In the genomic region with DNA sequence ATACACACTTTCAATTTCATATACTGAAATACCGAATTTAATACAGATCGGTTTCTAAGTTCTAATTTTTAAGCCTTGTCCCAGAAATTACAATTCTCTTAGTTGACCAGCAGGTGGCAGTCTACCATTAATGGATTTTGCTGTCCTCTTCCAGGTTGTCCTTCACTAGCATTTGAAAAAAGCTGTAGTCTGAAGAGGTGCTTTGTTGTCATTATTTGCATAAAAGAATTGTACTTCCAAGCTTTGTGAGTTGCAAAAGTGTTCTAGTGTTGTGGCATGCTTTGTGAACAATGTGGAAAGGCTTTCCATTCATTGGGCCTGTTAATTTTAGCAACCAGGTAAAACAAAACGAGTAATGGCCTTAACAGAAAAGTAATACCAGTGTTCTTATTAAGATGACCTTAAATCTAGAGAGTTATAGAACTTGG, we compare ENCODE assay signal across 8 cellular contexts.
DNase-seq lines count a peak whose midpoint lies in the region; ATAC-seq, FAIRE-seq and TF ChIP-seq lines count a peak whose summit lies in the region.

No MANE protein-coding gene starts in this region.

- peak; percentile 83 for DNase-seq in DMS53 (lab: John Stamatoyannopoulos, UW)
- DNase-seq in RCC 7860 (ENCODE audit: low spot score), result peak; percentile 35
- peak; percentile 68 for DNase-seq in endothelial cell of umbilical vein (ENCODE audit: low read depth, low spot score)
- DNase-seq in neuronal stem cell (ENCODE audit: low spot score), result peak; percentile 56

- no peak overlapping the region for H2BK120ac ChIP-seq in neuronal stem cell (ENCODE audit: low read depth, low read length)

- no peak overlapping the region for H3K4ac ChIP-seq in neuronal stem cell (ENCODE audit: low read length)

- CTCF ChIA-PET in endothelial cell of umbilical vein (lab: Charles Lee), result interaction anchor here (0.6 to 3.6 kb wide), 27 partner anchors 9 to 1253 kb away, joined by 3 to 25 read pairs (median 4); partner anchors contain the start of gene PROX1

- no peak overlapping the region for H3K14ac ChIP-seq in neuronal stem cell (ENCODE audit: low read length)

- H2AFZ ChIP-seq in endothelial cell of umbilical vein (ENCODE audit: low read depth, low read length) (no peak overlapping the region), neuronal stem cell (ENCODE audit: low read length) (no peak overlapping the region)

- POLR2A ChIA-PET in endothelial cell of umbilical vein (lab: Charles Lee), result no interaction called here

- H2BK12ac ChIP-seq in neuronal stem cell (ENCODE audit: low read length), result no peak overlapping the region

- H4K8ac ChIP-seq in neuronal stem cell (ENCODE audit: low read depth, low read length), result no peak overlapping the region

- H3K23ac ChIP-seq in neuronal stem cell (ENCODE audit: low read depth, low read length, poor library complexity), result no peak overlapping the region

- H3K27me3 ChIP-seq in endothelial cell of umbilical vein (ENCODE audit: control insufficient read depth in 2 of 2, insufficient read depth in 2 of 2, low read length in 2 of 2) (no peaks in the 10 kb centered on the region), neuronal stem cell (ENCODE audit: control insufficient read depth in 3 of 3, insufficient read depth in 3 of 3, low read depth in 1 of 3, low read length in 3 of 3) (no peaks in the 10 kb centered on the region)

- H4K91ac ChIP-seq in neuronal stem cell (ENCODE audit: low read depth, low read length, poor library complexity), result no peak overlapping the region

- no peak overlapping the region for H3K18ac ChIP-seq in neuronal stem cell (ENCODE audit: low read length)

- H3K79me2 ChIP-seq in endothelial cell of umbilical vein (ENCODE audit: control insufficient read depth, insufficient read depth, low read length), result no peaks in the 10 kb centered on the region

- ATAC-seq in GM19452 (IDR thresholded peaks at IDR 0.05; ENCODE audit: unreplicated experiment) (peak; percentile 66), GM18873 (IDR thresholded peaks at IDR 0.05; ENCODE audit: low FRiP score, unreplicated experiment) (no peak), GM21723 (IDR thresholded peaks at IDR 0.05; ENCODE audit: unreplicated experiment) (no peak)

- WGBS in neuronal stem cell (ENCODE audit: extremely low coverage in 2 of 2, insufficient read length in 2 of 2, insufficient replicate concordance in 1 of 2), 2 donors, result no CpG with 5 or more reads among the region's 3 CpGs

- H2BK15ac ChIP-seq in neuronal stem cell (ENCODE audit: low read length), result no peak overlapping the region

- H3K9me3 ChIP-seq in endothelial cell of umbilical vein (replicated peaks; ENCODE audit: control insufficient read depth, insufficient read depth, low read length) (no peaks in the 10 kb centered on the region), neuronal stem cell (replicated peaks in 1 of 2; ENCODE audit: control insufficient read depth in 2 of 2, insufficient read depth in 1 of 2, low read depth in 1 of 2, low read length in 2 of 2) (no peaks in the 10 kb centered on the region)

- H4K20me1 ChIP-seq in endothelial cell of umbilical vein (replicated peaks; ENCODE audit: control insufficient read depth, extremely low read depth, insufficient read depth, low read length), result no peaks in the 10 kb centered on the region

- FAIRE-seq in RCC 7860 (lab: Jason Lieb, UNC), result peak; percentile 81
- FAIRE-seq in endothelial cell of umbilical vein (lab: Jason Lieb, UNC), result peak; percentile 82

- no peaks in the 10 kb centered on the region for H3K79me1 ChIP-seq in neuronal stem cell (ENCODE audit: low read depth, low read length)

- no TSS peak for BruUV-seq in endothelial cell of umbilical vein (replicated peaks; lab: Mats Ljungman, UMichigan)

- H2AK5ac ChIP-seq in neuronal stem cell (ENCODE audit: low read depth, low read length), result no peak overlapping the region

- H3K4me3 ChIP-seq in endothelial cell of umbilical vein (replicated peaks in 1 of 3; ENCODE audit: insufficient read depth in 1 of 3, low read depth in 1 of 3, low read length in 3 of 3) (no peak overlapping the region), neuronal stem cell (ENCODE audit: low read length in 2 of 2) (no peak overlapping the region)

- no peak overlapping the region for H3K4me2 ChIP-seq in endothelial cell of umbilical vein (ENCODE audit: insufficient read depth, low read length)
- no peak overlapping the region for H3K4me2 ChIP-seq in neuronal stem cell (ENCODE audit: insufficient read depth, low read length, poor library complexity, severe bottlenecking)

- dilution Hi-C loops in endothelial cell of umbilical vein (cut with MboI; ENCODE audit: extremely low pct_ligation_motif_present, low sequenced_read_pairs), result no loop called here

- TF ChIP-seq CTCF in LNCAP (IDR thresholded peaks at IDR 0.05) (peak; percentile 89), endothelial cell of umbilical vein (IDR thresholded peaks at IDR 0.05; ENCODE audit: extremely low read depth in 1 of 2, insufficient read depth in 1 of 2, low read depth in 1 of 2, low read length in 2 of 2) (peak; percentile 56 to 57)

- no peak for TF ChIP-seq POLR2A in endothelial cell of umbilical vein (IDR thresholded peaks at IDR 0.05; ENCODE audit: low read depth, low read length)

- H3K36me3 ChIP-seq in endothelial cell of umbilical vein (ENCODE audit: control insufficient read depth in 2 of 2, extremely low read depth in 1 of 2, insufficient read depth in 2 of 2, low read length in 2 of 2) (no peaks in the 10 kb centered on the region), neuronal stem cell (replicated peaks in 1 of 2; ENCODE audit: control insufficient read depth in 2 of 2, insufficient read depth in 2 of 2, low read length in 2 of 2) (peaks cover 3 to 14% of the 10 kb centered on the region in 2 donors)

- H3K9ac ChIP-seq in endothelial cell of umbilical vein (replicated peaks; ENCODE audit: extremely low read depth, insufficient read depth, low read length) (no peak overlapping the region), neuronal stem cell (ENCODE audit: low read depth, low read length, poor library complexity) (no peak overlapping the region)

- H3K27ac ChIP-seq in endothelial cell of umbilical vein (ENCODE audit: insufficient read depth, low read depth, low read length), result no peak overlapping the region
- no peak overlapping the region for H3K27ac ChIP-seq in neuronal stem cell (replicated peaks; ENCODE audit: low read length)

- no peak overlapping the region for H2BK5ac ChIP-seq in neuronal stem cell (ENCODE audit: low read length)

- no peaks in the 10 kb centered on the region for H3K9me1 ChIP-seq in endothelial cell of umbilical vein (replicated peaks; ENCODE audit: control insufficient read depth, extremely low read depth, insufficient read depth, low read length)

- H3K4me1 ChIP-seq in endothelial cell of umbilical vein (ENCODE audit: control insufficient read depth, extremely low read depth, insufficient read depth, low read length) (no peaks in the 10 kb centered on the region), neuronal stem cell (ENCODE audit: control insufficient read depth in 2 of 2, insufficient read depth in 1 of 2, low read depth in 1 of 2, low read length in 2 of 2) (peaks cover 1 to 16% of the 10 kb centered on the region in 2 donors)

- intact Hi-C loops in endothelial cell of umbilical vein (cut with micrococcal nuclease), result loop anchor here (1.0 to 5.0 kb wide), 7 partner anchors 42 to 1085 kb away; partner anchors contain the start of gene PROX1

TF ChIP-seq in endothelial cell of umbilical vein, 7 proteins besides CTCF, POLR2A, EP300 and RAD21:
- no peak for TF ChIP-seq GATA2 (IDR thresholded peaks at IDR 0.05; ENCODE audit: insufficient read depth, insufficient read length, low read depth, low read length)
- no peak for TF ChIP-seq MYC (IDR thresholded peaks at IDR 0.05; ENCODE audit: low read depth, low read length)
- TF ChIP-seq MAX (IDR thresholded peaks at IDR 0.05; ENCODE audit: insufficient read depth, insufficient read length), result no peak
- TF ChIP-seq EZH2 (IDR thresholded peaks at IDR 0.05; ENCODE audit: borderline replicate concordance, low read depth, low read length, severe bottlenecking), result no peak
- TF ChIP-seq JUN (IDR thresholded peaks at IDR 0.05; ENCODE audit: borderline replicate concordance, insufficient read depth, insufficient read length, low read depth), result no peak
- no peak for TF ChIP-seq FOS (IDR thresholded peaks at IDR 0.05; ENCODE audit: borderline replicate concordance, insufficient read depth, low read length)
- no peak for TF ChIP-seq POLR2AphosphoS5 (IDR thresholded peaks at IDR 0.05; ENCODE audit: insufficient read depth, low read depth, low read length)
